In genomic region chr10:61173450-61173849, GRCh38 we compare ENCODE assay signal across 24 cellular contexts.
"Had no signal": no experiment of that assay in that cellular context is flagged by ENCODE, and none has a peak within 500 bp of the region (broad histone marks: within the 10 kb centered on the region; RNA-seq: fewer than 3 reads in every experiment).

No MANE protein-coding gene starts in this region.

- H3K79me2 ChIP-seq: hepatocyte had no signal

- H3K4me1 Mint-ChIP-seq: immature natural killer cell; naive B cell; naive thymus-derived CD8-positive, alpha-beta T cell had no signal

- H3K9me3 Mint-ChIP-seq: dendritic cell treated with granulocyte-macrophage colony-stimulating factor and Interleukin-4, amounts not matched to agents 40 ng/mL and 50 ng/mL, for 4 days; effector memory CD8-positive, alpha-beta T cell; immature natural killer cell had no signal

- H3K27me3 Mint-ChIP-seq: dendritic cell treated with granulocyte-macrophage colony-stimulating factor and Interleukin-4, amounts not matched to agents 40 ng/mL and 50 ng/mL, for 4 days had no signal

- H3K27ac Mint-ChIP-seq: dendritic cell treated with granulocyte-macrophage colony-stimulating factor and Interleukin-4, amounts not matched to agents 40 ng/mL and 50 ng/mL, for 4 days; effector memory CD8-positive, alpha-beta T cell; immature natural killer cell; mesothelial cell of epicardium; naive B cell; naive thymus-derived CD8-positive, alpha-beta T cell had no signal

- H2AFZ ChIP-seq: hepatocyte had no signal

- H3K4me2 ChIP-seq: hepatocyte had no signal

- H3K36me3 Mint-ChIP-seq: naive B cell; naive thymus-derived CD8-positive, alpha-beta T cell had no signal

- H3K36me3 ChIP-seq: colonic mucosa, esophagus muscularis mucosa, gastroesophageal sphincter, heart left ventricle, left lung, lower lobe of right lung had no signal

- H3K27ac ChIP-seq: colonic mucosa, esophagus muscularis mucosa, foreskin keratinocyte, gastroesophageal sphincter, heart left ventricle, hepatocyte, left lung, lower lobe of right lung had no signal

- H3K9me3 ChIP-seq: colonic mucosa, esophagus muscularis mucosa, gastroesophageal sphincter, left lung, lower lobe of right lung, mucosa of descending colon had no signal

- H3K27me3 ChIP-seq: colonic mucosa, esophagus muscularis mucosa, foreskin keratinocyte, gastroesophageal sphincter, heart left ventricle, hepatocyte, left lung had no signal

- H3K4me1 ChIP-seq: colonic mucosa, foreskin keratinocyte, lower lobe of right lung had no signal

- DNase-seq: colonic mucosa; cortex of kidney; effector CD8-positive, alpha-beta T cell; effector memory CD8-positive, alpha-beta T cell; foreskin keratinocyte; heart left ventricle; hypothalamus; immature natural killer cell; islet precursor cell; kidney; kidney glomerular epithelial cell; left cardiac atrium; left lung; left ventricle myocardium superior; lower lobe of right lung; mesenchymal stem cell; mucosa of descending colon; naive B cell; naive thymus-derived CD8-positive, alpha-beta T cell had no signal

- H3K4me3 Mint-ChIP-seq: dendritic cell treated with granulocyte-macrophage colony-stimulating factor and Interleukin-4, amounts not matched to agents 40 ng/mL and 50 ng/mL, for 4 days; effector memory CD8-positive, alpha-beta T cell; immature natural killer cell; mesothelial cell of epicardium; naive B cell; naive thymus-derived CD8-positive, alpha-beta T cell had no signal

- ATAC-seq: effector memory CD8-positive, alpha-beta T cell; foreskin keratinocyte; gastroesophageal sphincter; heart left ventricle; left cardiac atrium; left lung; left ventricle myocardium superior; lower lobe of right lung; mucosa of descending colon; naive thymus-derived CD8-positive, alpha-beta T cell had no signal

- H3K4me3 ChIP-seq: colonic mucosa, esophagus muscularis mucosa, gastroesophageal sphincter, heart left ventricle, hepatocyte, left lung, lower lobe of right lung, mucosa of descending colon had no signal
